ENCODE assay signal across 8 cellular contexts in the genomic region with DNA sequence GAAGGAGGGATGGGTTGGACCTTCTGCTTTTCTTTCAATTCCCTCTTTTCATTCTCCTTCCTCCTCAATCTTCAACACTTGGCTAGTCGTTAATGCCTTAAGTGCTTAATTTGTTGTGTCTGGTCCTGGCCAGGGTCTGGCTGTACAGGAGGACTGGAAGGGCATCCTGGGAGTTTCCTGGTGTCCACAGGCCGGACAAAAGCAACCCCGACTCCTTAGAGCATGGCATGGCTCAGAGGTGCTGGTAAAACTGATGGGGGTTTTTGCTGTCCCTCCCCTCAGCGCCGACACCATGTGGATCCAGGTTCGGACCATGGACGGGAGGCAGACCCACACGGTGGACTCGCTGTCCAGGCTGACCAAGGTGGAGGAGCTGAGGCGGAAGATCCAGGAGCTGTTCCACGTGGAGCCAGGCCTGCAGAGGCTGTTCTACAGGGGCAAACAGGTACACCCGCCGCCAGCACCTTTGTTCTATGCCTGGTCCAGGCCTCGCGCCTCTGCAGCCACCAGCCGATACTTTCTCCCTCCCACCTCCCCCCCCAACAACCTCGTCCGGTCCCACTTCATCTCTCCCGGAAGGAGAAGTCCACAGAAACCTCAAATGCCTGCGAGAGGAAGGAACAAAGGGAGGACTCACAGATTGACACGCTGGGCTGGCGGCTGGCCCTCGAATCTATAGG. TPM values are rescaled to one million over a fixed set of nuclear protein-coding genes. Genes with fewer than 3 reads are reported as not detected.
DNase-seq lines count a peak whose midpoint lies in the region; ATAC-seq and TF ChIP-seq lines count a peak whose summit lies in the region.

No MANE protein-coding gene starts in this region.

- ATAC-seq in heart right ventricle (peak in 1 of 8 donors; percentile 30), left cardiac atrium (no peak), HG03439 (IDR thresholded peaks at IDR 0.05; ENCODE audit: unreplicated experiment) (no peak), GM18517 (IDR thresholded peaks at IDR 0.05; ENCODE audit: unreplicated experiment) (no peak)

- in situ Hi-C loops in astrocyte of the cerebellum (cut with HindIII; ENCODE audit: low sequenced_read_pairs), result no loop called here

- WGBS in heart right ventricle, 2 donors, result 38 to 40% methylated on average over 23 of the region's 23 CpGs

- H3K9me3 ChIP-seq in heart right ventricle, result no peaks in the 10 kb centered on the region

- H3K27me3 ChIP-seq in heart right ventricle, result peaks cover 0 to 11% (median 4%) of the 10 kb centered on the region in 7 donors

- DNase-seq in heart right ventricle, result peak in 1 of 2 donors; percentile 19
- no peak for DNase-seq in left cardiac atrium
- DNase-seq in NCI-H510A (lab: John Stamatoyannopoulos, UW), result peak; percentile 85
- no peak for DNase-seq in astrocyte of the cerebellum (ENCODE audit: low read depth)
- peak; percentile 69 for DNase-seq in kidney tubule cell (ENCODE audit: low spot score)
- peak in 24 of 49 donors; percentile 9 to 57 (median 22) for DNase-seq in substantia nigra (lab: John Stamatoyannopoulos, UW)

- H3K4me1 ChIP-seq in heart right ventricle, result peaks cover 4 to 66% (median 25%) of the 10 kb centered on the region in 9 donors

- H3K36me3 ChIP-seq in heart right ventricle, result peaks cover 0 to 7% (median 0%) of the 10 kb centered on the region in 9 donors

- H3K27ac ChIP-seq in heart right ventricle (peak overlapping the region in 1 of 10 donors; percentile 73), substantia nigra (ENCODE audit: low read depth, low read length, poor library complexity, severe bottlenecking) (peak overlapping the region; percentile 65)

- peak overlapping the region in 9 of 10 donors; percentile 54 to 93 (median 69) for H3K4me3 ChIP-seq in heart right ventricle
- H3K4me3 ChIP-seq in astrocyte of the cerebellum (ENCODE audit: low read depth, low read length), result peak overlapping the region; percentile 56

- TF ChIP-seq CTCF in heart right ventricle (IDR thresholded peaks at IDR 0.05), result no peak
- no peak for TF ChIP-seq CTCF in astrocyte of the cerebellum (IDR thresholded peaks at IDR 0.05; ENCODE audit: low read depth, low read length, missing control alignments)

- intact Hi-C loops in heart right ventricle (cut with DNase I), result loop anchor here (1.0 to 5.0 kb wide), 13 partner anchors 38 to 183 kb away; no protein-coding TSS in a partner anchor
- intact Hi-C loops in left cardiac atrium (cut with DNase I), result loop anchor here (2.0 to 10.0 kb wide), 3 partner anchors 38 to 100 kb away; no protein-coding TSS in a partner anchor

RNA-seq across cellular contexts. Expression of gene UHRF1, which starts 1.4 kb away (rescaled TPM):
- total RNA-seq in heart right ventricle (1 to 10 TPM in 5 of 10 donors, under 1 TPM in 5; 0.35 to 6.2 (median 1.1) TPM), left cardiac atrium (1 to 10 TPM; 1.2 to 3.6 TPM)
- under 1 TPM; 0.39 to 0.44 TPM for polyA plus RNA-seq in heart right ventricle

RNA-seq across cellular contexts. Expression of gene ARRDC5, which starts 8.0 kb away (rescaled TPM):
- total RNA-seq in heart right ventricle (under 1 TPM in 1 of 10 donors, not detected in 9; 0.21 TPM), left cardiac atrium (under 1 TPM in 1 of 2 donors, not detected in 1; 0.18 TPM)
- polyA plus RNA-seq in heart right ventricle, result under 1 TPM in 1 of 2 donors, not detected in 1; 0.01 TPM

RNA-seq across cellular contexts. Expression of gene PLIN3, which starts 43.3 kb away (rescaled TPM):
- total RNA-seq in heart right ventricle (10 to 100 TPM; 16.3 to 52.9 (median 26.0) TPM), left cardiac atrium (10 to 100 TPM; 25.3 to 35.1 TPM)
- polyA plus RNA-seq in heart right ventricle, result 10 to 100 TPM in 1 of 2 donors, 1 to 10 TPM in 1; 7.2 to 47.0 TPM

RNA-seq across cellular contexts. Expression of gene KDM4B, which starts 58.2 kb away (rescaled TPM):
- total RNA-seq in heart right ventricle (10 to 100 TPM; 21.4 to 35.8 (median 30.3) TPM), left cardiac atrium (10 to 100 TPM; 22.2 to 27.8 TPM)
- polyA plus RNA-seq in heart right ventricle, result 10 to 100 TPM; 12.4 to 34.4 TPM

Comparison
In these comparisons a context has a peak if more than half of its experiments do, and no peak if none do; other contexts are left out.
1. DNase-seq: peak in NCI-H510A (single experiment) and kidney tubule cell (single experiment); none in left cardiac atrium (single experiment) and astrocyte of the cerebellum (single experiment).